ENCODE assay signal across 13 cellular contexts in the genomic region with DNA sequence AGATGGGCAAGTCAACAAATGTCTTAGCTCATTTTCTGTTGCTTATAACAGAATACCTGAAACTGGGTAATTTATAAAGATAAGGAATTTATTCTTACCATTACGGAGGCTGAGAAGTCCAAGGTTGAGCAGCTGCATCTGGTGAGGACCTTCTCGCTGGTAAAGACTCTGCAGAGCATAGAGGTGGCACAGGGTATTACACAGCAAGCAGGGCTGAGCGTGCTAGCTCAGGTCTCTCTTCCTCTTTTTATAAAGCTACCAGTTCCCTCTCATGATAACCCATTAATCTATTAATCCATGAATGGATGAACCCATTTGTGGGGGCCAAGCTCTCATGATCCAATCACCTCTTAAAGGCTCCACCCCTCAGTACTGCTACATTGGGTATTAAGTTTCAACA.
DNase-seq lines count a peak whose midpoint lies in the region; ATAC-seq and TF ChIP-seq lines count a peak whose summit lies in the region.
"Had no signal": no experiment of that assay in that cellular context is flagged by ENCODE, and none has a peak within 500 bp of the region (broad histone marks: within the 10 kb centered on the region; RNA-seq: fewer than 3 reads in every experiment).

No MANE protein-coding gene starts in this region.

- no peak for TF ChIP-seq EP300 in transverse colon (IDR thresholded peaks at IDR 0.05; ENCODE audit: low read depth)
- TF ChIP-seq EP300 in sigmoid colon (IDR thresholded peaks at IDR 0.05): no peak

- no peak overlapping the region for H3K27ac ChIP-seq in transverse colon
- H3K27ac ChIP-seq in sigmoid colon: no peak overlapping the region
- H3K27ac ChIP-seq: esophagus squamous epithelium had no signal

- no peak overlapping the region for H3K27ac Mint-ChIP-seq in stimulated activated memory B cell treated with anti-CD40 and anti-IgM and Interleukin-4, amounts not matched to agents 10 μg/mL and 1 μg/mL and 100 μg/mL, for 72 hours
- H3K27ac Mint-ChIP-seq: activated CD4-positive, alpha-beta T cell treated with anti-CD3 and anti-CD28 coated beads for 36 hours had no signal

- peaks cover 2% of the 10 kb centered on the region for H3K27me3 Mint-ChIP-seq in stimulated activated memory B cell treated with anti-CD40 and anti-IgM and Interleukin-4, amounts not matched to agents 10 μg/mL and 1 μg/mL and 100 μg/mL, for 72 hours
- H3K27me3 Mint-ChIP-seq: activated CD4-positive, alpha-beta T cell treated with anti-CD3 and anti-CD28 coated beads for 36 hours had no signal

- H3K36me3 Mint-ChIP-seq in stimulated activated memory B cell treated with anti-CD40 and anti-IgM and Interleukin-4, amounts not matched to agents 10 μg/mL and 1 μg/mL and 100 μg/mL, for 72 hours: no peaks in the 10 kb centered on the region

- H3K27me3 ChIP-seq in transverse colon (no peaks in the 10 kb centered on the region), sigmoid colon (no peaks in the 10 kb centered on the region)

- no peaks in the 10 kb centered on the region for H3K9me3 Mint-ChIP-seq in stimulated activated memory B cell treated with anti-CD40 and anti-IgM and Interleukin-4, amounts not matched to agents 10 μg/mL and 1 μg/mL and 100 μg/mL, for 72 hours

- TF ChIP-seq POLR2A in transverse colon (IDR thresholded peaks at IDR 0.05) (no peak), sigmoid colon (IDR thresholded peaks at IDR 0.05) (no peak)

- intact Hi-C loops in transverse colon (cut with DNase I; ENCODE audit: low total_unique reads): no loop called here
- intact Hi-C loops in sigmoid colon (cut with DNase I): no loop called here

- H3K4me3 ChIP-seq in transverse colon (no peak overlapping the region), sigmoid colon (no peak overlapping the region)
- H3K4me3 ChIP-seq: esophagus squamous epithelium had no signal

- TF ChIP-seq CTCF in transverse colon (IDR thresholded peaks at IDR 0.05) (no peak), sigmoid colon (IDR thresholded peaks at IDR 0.05) (no peak)

- no peaks in the 10 kb centered on the region for H3K4me1 Mint-ChIP-seq in stimulated activated memory B cell treated with anti-CD40 and anti-IgM and Interleukin-4, amounts not matched to agents 10 μg/mL and 1 μg/mL and 100 μg/mL, for 72 hours
- H3K4me1 Mint-ChIP-seq: activated CD4-positive, alpha-beta T cell treated with anti-CD3 and anti-CD28 coated beads for 36 hours had no signal

- ATAC-seq in GM18909 (IDR thresholded peaks at IDR 0.05; ENCODE audit: poor library complexity, unreplicated experiment) (peak; percentile 72), HG02938 (IDR thresholded peaks at IDR 0.05; ENCODE audit: unreplicated experiment) (peak; percentile 91)
- peak; percentile 78 for ATAC-seq in stimulated activated memory B cell treated with anti-CD40 and anti-IgM and Interleukin-4, amounts not matched to agents 10 μg/mL and 1 μg/mL and 100 μg/mL, for 72 hours
- ATAC-seq: activated CD4-positive, alpha-beta T cell treated with anti-CD3 and anti-CD28 coated beads for 36 hours had no signal

- H3K36me3 ChIP-seq in transverse colon: no peaks in the 10 kb centered on the region
- H3K36me3 ChIP-seq in sigmoid colon: no peaks in the 10 kb centered on the region
- H3K36me3 ChIP-seq: esophagus squamous epithelium had no signal

- in situ Hi-C loops in transverse colon (cut with MboI; ENCODE audit: low pct_ligation_motif_present in 1 of 4, low pct_unique_long_range_greater_than_20kb in 1 of 4, low sequenced_read_pairs in 3 of 4): no loop called here

- 73 to 80% methylated on average over 3 of the region's 3 CpGs for WGBS in transverse colon (ENCODE audit: low coverage in 1 of 2), 2 donors
- WGBS in sigmoid colon, 2 donors: 84 to 95% methylated on average over 3 of the region's 3 CpGs

- no peak overlapping the region for H3K4me3 Mint-ChIP-seq in stimulated activated memory B cell treated with anti-CD40 and anti-IgM and Interleukin-4, amounts not matched to agents 10 μg/mL and 1 μg/mL and 100 μg/mL, for 72 hours
- H3K4me3 Mint-ChIP-seq: activated CD4-positive, alpha-beta T cell treated with anti-CD3 and anti-CD28 coated beads for 36 hours had no signal

- H3K4me1 ChIP-seq in transverse colon (no peaks in the 10 kb centered on the region), sigmoid colon (peaks cover 0 to 8% (median 0%) of the 10 kb centered on the region in 4 donors)
- H3K4me1 ChIP-seq: esophagus squamous epithelium had no signal

- no peaks in the 10 kb centered on the region for H3K9me3 ChIP-seq in transverse colon
- no peaks in the 10 kb centered on the region for H3K9me3 ChIP-seq in sigmoid colon
- H3K9me3 ChIP-seq: esophagus squamous epithelium had no signal

- DNase-seq in NOMO-1 (lab: John Stamatoyannopoulos, UW; ENCODE audit: unreplicated experiment in 2 of 2) (peak; percentile 2 to 47), transverse colon (no peak), sigmoid colon (no peak)
- DNase-seq in effector CD8-positive, alpha-beta T cell (lab: John Stamatoyannopoulos, UW): no peak
- DNase-seq: activated CD4-positive, alpha-beta T cell treated with anti-CD3 and anti-CD28 coated beads for 36 hours; activated effector memory CD4-positive, alpha-beta T cell treated with anti-CD3 and anti-CD28 coated beads, Interleukin-2, amount 50 U/mL, for 16 hours; esophagus squamous epithelium; IMR-90; NCI-H2227 treated with DMSO at 0.1 percent for 48 hours; SHP77 treated with DMSO at 0.1 percent for 48 hours had no signal

Comparison
In these comparisons a context has a peak if more than half of its experiments do, and no peak if none do; other contexts are left out.
1. DNase-seq: peak in NOMO-1 (2 of 2); none in transverse colon (single experiment), sigmoid colon (single experiment) and effector CD8-positive, alpha-beta T cell (single experiment).
2. Peak in every context shown above with its lines, with median percentiles within 50 percentile points of each other: ATAC-seq.